In genomic region chr2:171492664-171493063, GRCh38 we compare ENCODE assay signal across 20 cellular contexts. TPM values are rescaled to one million over a fixed set of nuclear protein-coding genes. Genes with fewer than 3 reads are reported as not detected.
A peak's percentile ranks its signal among the peaks of the same experiment; 100 is the strongest.
DNase-seq lines count a peak whose midpoint lies in the region; ATAC-seq and TF ChIP-seq lines count a peak whose summit lies in the region.
"Had no signal": no experiment of that assay in that cellular context is flagged by ENCODE, and none has a peak within 500 bp of the region (broad histone marks: within the 10 kb centered on the region; RNA-seq: fewer than 3 reads in every experiment).

No MANE protein-coding gene starts in this region.

- 32 to 58% methylated on average over 3 to 6 of the region's 6 CpGs for WGBS in transverse colon (ENCODE audit: low coverage in 1 of 2), 2 donors

- intact Hi-C loops in colonic mucosa (cut with DNase I) (no loop called here), transverse colon (cut with DNase I; ENCODE audit: low total_unique reads) (no loop called here)

- no peaks in the 10 kb centered on the region for H3K9me3 ChIP-seq in colonic mucosa
- H3K9me3 ChIP-seq in neural progenitor cell (ENCODE audit: low read depth), result no peaks in the 10 kb centered on the region
- no peaks in the 10 kb centered on the region for H3K9me3 ChIP-seq in transverse colon
- H3K9me3 ChIP-seq: HAP-1 had no signal

- H4K20me1 ChIP-seq in neural progenitor cell (ENCODE audit: low read depth), result no peaks in the 10 kb centered on the region
- H4K20me1 ChIP-seq: BLaER1 had no signal

- H3K4me1 ChIP-seq in colonic mucosa, result no peaks in the 10 kb centered on the region
- H3K4me1 ChIP-seq in neural progenitor cell, result peaks cover 8% of the 10 kb centered on the region
- peaks cover 0 to 14% (median 6%) of the 10 kb centered on the region in 4 donors for H3K4me1 ChIP-seq in transverse colon
- H3K4me1 ChIP-seq: A549, BLaER1 had no signal

- H3K9ac ChIP-seq in colonic mucosa (ENCODE audit: low read depth in 2 of 2, low read length in 2 of 2) (no peak overlapping the region), neural progenitor cell (no peak overlapping the region)
- H3K9ac ChIP-seq: BLaER1, GM23248 had no signal

- no peak for TF ChIP-seq EP300 in transverse colon (IDR thresholded peaks at IDR 0.05; ENCODE audit: low read depth)

- no peak overlapping the region for H3K27ac Mint-ChIP-seq in neural progenitor cell
- H3K27ac Mint-ChIP-seq: CD8-positive, alpha-beta T cell had no signal

- H3K4me2 ChIP-seq in neural progenitor cell, result no peak overlapping the region
- H3K4me2 ChIP-seq: A549, BLaER1 had no signal

- no peaks in the 10 kb centered on the region for H3K79me2 ChIP-seq in neural progenitor cell (ENCODE audit: low read depth)

- no peaks in the 10 kb centered on the region for H3K27me3 ChIP-seq in colonic mucosa
- H3K27me3 ChIP-seq in neural progenitor cell, result no peaks in the 10 kb centered on the region
- H3K27me3 ChIP-seq in transverse colon, result no peaks in the 10 kb centered on the region
- H3K27me3 ChIP-seq: BLaER1 had no signal

- TF ChIP-seq CTCF in colonic mucosa (IDR thresholded peaks at IDR 0.05), result no peak
- no peak for TF ChIP-seq CTCF in neural progenitor cell (IDR thresholded peaks at IDR 0.05)
- TF ChIP-seq CTCF in transverse colon (IDR thresholded peaks at IDR 0.05), result no peak
- TF ChIP-seq CTCF in GM20000 (IDR thresholded peaks at IDR 0.05; ENCODE audit: extremely low read depth, missing control alignments), result no peak

- H3K9me3 Mint-ChIP-seq in neural progenitor cell, result peaks cover 2% of the 10 kb centered on the region

- ATAC-seq in GM19395 (IDR thresholded peaks at IDR 0.05; ENCODE audit: unreplicated experiment), result no peak
- ATAC-seq: A549; CD8-positive, alpha-beta T cell; GM12878 had no signal

- DNase-seq in COLO829 (ENCODE audit: low spot score) (peak; percentile 12), colonic mucosa (peak; percentile 53), neural progenitor cell (ENCODE audit: low spot score) (no peak), transverse colon (peak; percentile 76), GM20000 (ENCODE audit: low spot score) (no peak), mucosa of gallbladder (ENCODE audit: low spot score) (no peak)
- DNase-seq: CD8-positive, alpha-beta T cell; COR-L47; DMS 273 treated with DMSO at 0.1 percent for 48 hours; DMS53; DND-41; EL; GM23248 had no signal

- H3K4me3 ChIP-seq in colonic mucosa, result no peak overlapping the region
- H3K4me3 ChIP-seq in neural progenitor cell, result no peak overlapping the region
- H3K4me3 ChIP-seq in transverse colon, result no peak overlapping the region
- H3K4me3 ChIP-seq: A549, BLaER1, GM12878, GM23248, HAP-1 had no signal

- peaks cover 1% of the 10 kb centered on the region for H3K36me3 Mint-ChIP-seq in neural progenitor cell

- H3K36me3 ChIP-seq in colonic mucosa (no peaks in the 10 kb centered on the region), neural progenitor cell (no peaks in the 10 kb centered on the region), transverse colon (no peaks in the 10 kb centered on the region)
- H3K36me3 ChIP-seq: HAP-1 had no signal

- H3K27me3 Mint-ChIP-seq in neural progenitor cell (ENCODE audit: insufficient read depth, low read depth), result peaks cover 2% of the 10 kb centered on the region

- in situ Hi-C loops in transverse colon (cut with MboI; ENCODE audit: low pct_ligation_motif_present in 1 of 4, low pct_unique_long_range_greater_than_20kb in 1 of 4, low sequenced_read_pairs in 3 of 4), result no loop called here

- no peak overlapping the region for H2AFZ ChIP-seq in neural progenitor cell (replicated peaks)
- H2AFZ ChIP-seq: GM23248 had no signal

- peaks cover 18% of the 10 kb centered on the region for H3F3A ChIP-seq in neural progenitor cell (ENCODE audit: low read depth)

- peaks cover 2% of the 10 kb centered on the region for H3K4me1 Mint-ChIP-seq in neural progenitor cell

- TF ChIP-seq POLR2A in transverse colon (IDR thresholded peaks at IDR 0.05), result no peak

- H3K27ac ChIP-seq in colonic mucosa (no peak overlapping the region), neural progenitor cell (peak overlapping the region; percentile 46), transverse colon (peak overlapping the region in 2 of 4 donors; percentile 18 to 28)
- H3K27ac ChIP-seq: 22Rv1, A549, BLaER1, GM23248, HL-60 had no signal

- no peak overlapping the region for H3K4me3 Mint-ChIP-seq in neural progenitor cell
- H3K4me3 Mint-ChIP-seq: CD8-positive, alpha-beta T cell had no signal

RNA-seq across cellular contexts. Expression of gene CYBRD1, which starts 29.6 kb away (rescaled TPM):
- 10 to 100 TPM; 12.4 to 35.6 TPM for total RNA-seq in colonic mucosa
- 5.8 and 11.1 TPM in 2 replicates for total RNA-seq in neural progenitor cell (ENCODE audit: low replicate concordance)
- 100 to 1,000 TPM in 1 of 4 donors, 10 to 100 TPM in 3; 50.7 to 124 (median 63.9) TPM for total RNA-seq in transverse colon
- 126 TPM for total RNA-seq in mucosa of gallbladder

RNA-seq across cellular contexts. Expression of gene DCAF17, which starts 58.6 kb away (rescaled TPM):
- total RNA-seq in colonic mucosa (10 to 100 TPM in 1 of 2 donors, 1 to 10 TPM in 1; 9.7 to 10.2 TPM), neural progenitor cell (ENCODE audit: low replicate concordance) (38.4 and 53.8 TPM in 2 replicates), transverse colon (10 to 100 TPM in 3 of 4 donors, 1 to 10 TPM in 1; 6.2 to 24.7 (median 19.2) TPM), mucosa of gallbladder (12.9 TPM)

RNA-seq across cellular contexts. Expression of gene METTL8, which starts 58.9 kb away (rescaled TPM):
- 10 to 100 TPM; 19.4 to 20.0 TPM for total RNA-seq in colonic mucosa
- 25.3 and 29.2 TPM in 2 replicates for total RNA-seq in neural progenitor cell (ENCODE audit: low replicate concordance)
- 10 to 100 TPM in 3 of 4 donors, 1 to 10 TPM in 1; 6.7 to 64.5 (median 22.1) TPM for total RNA-seq in transverse colon
- total RNA-seq in mucosa of gallbladder, result 11.0 TPM

Comparison
In these comparisons a context has a peak if more than half of its experiments do, and no peak if none do; other contexts are left out.
1. DNase-seq: peak in COLO829 (single experiment), colonic mucosa (single experiment) and transverse colon (single experiment); none in neural progenitor cell (single experiment), GM20000 (single experiment) and mucosa of gallbladder (single experiment).